Comparison of ENCODE assay signal across 8 cellular contexts in genomic region chrX:16436348-16437188, GRCh38.
A peak's percentile ranks its signal among the peaks of the same experiment; 100 is the strongest.
DNase-seq lines count a peak whose midpoint lies in the region; ATAC-seq and TF ChIP-seq lines count a peak whose summit lies in the region.

No MANE protein-coding gene starts in this region.

- TF ChIP-seq CTCF in SK-N-SH (IDR thresholded peaks at IDR 0.05) (peak; percentile 83), psoas muscle (IDR thresholded peaks at IDR 0.05) (peak; percentile 61)

- no peak overlapping the region for H3K9ac ChIP-seq in SK-N-SH

- H3K9me3 Mint-ChIP-seq in activated naive CD4-positive, alpha-beta T cell treated with anti-CD3 and anti-CD28 coated beads for 36 hours = no peaks in the 10 kb centered on the region

- no peak overlapping the region for H3K4me3 ChIP-seq in SK-N-SH (ENCODE audit: low read depth in 2 of 2, low read length in 1 of 2)
- H3K4me3 ChIP-seq in psoas muscle = no peak overlapping the region
- no peak overlapping the region for H3K4me3 ChIP-seq in aorta (ENCODE audit: low read length in 2 of 2)

- no peaks in the 10 kb centered on the region for H3K27me3 ChIP-seq in SK-N-SH (ENCODE audit: insufficient read depth)
- peaks cover 0 to 4% (median 0%) of the 10 kb centered on the region in 3 donors for H3K27me3 ChIP-seq in psoas muscle (ENCODE audit: insufficient read depth in 3 of 3, low read length in 2 of 3)
- no peaks in the 10 kb centered on the region for H3K27me3 ChIP-seq in aorta (ENCODE audit: control insufficient read depth in 1 of 2, insufficient read depth in 2 of 2, low read length in 1 of 2)

- H4K20me1 ChIP-seq in SK-N-SH (ENCODE audit: insufficient read depth) = no peaks in the 10 kb centered on the region

- H3K79me2 ChIP-seq in SK-N-SH (ENCODE audit: insufficient read depth) = no peaks in the 10 kb centered on the region

- no peaks in the 10 kb centered on the region for H3K27me3 Mint-ChIP-seq in activated naive CD4-positive, alpha-beta T cell treated with anti-CD3 and anti-CD28 coated beads for 36 hours (ENCODE audit: low read depth)

- no peaks in the 10 kb centered on the region for H3K36me3 Mint-ChIP-seq in activated naive CD4-positive, alpha-beta T cell treated with anti-CD3 and anti-CD28 coated beads for 36 hours (ENCODE audit: low read depth)

- no peak for TF ChIP-seq EP300 in SK-N-SH (IDR thresholded peaks at IDR 0.05; ENCODE audit: borderline replicate concordance in 1 of 2, low read depth in 1 of 2, low read length in 1 of 2)

- H3K4me1 ChIP-seq in SK-N-SH (ENCODE audit: control insufficient read depth in 1 of 2, insufficient read depth in 2 of 2, low read depth in 1 of 2, low read length in 1 of 2) = no peaks in the 10 kb centered on the region
- H3K4me1 ChIP-seq in psoas muscle = no peaks in the 10 kb centered on the region
- H3K4me1 ChIP-seq in aorta (ENCODE audit: control insufficient read depth in 1 of 2, insufficient read depth in 2 of 2, low read length in 2 of 2) = no peaks in the 10 kb centered on the region

- H3K27ac ChIP-seq in SK-N-SH (ENCODE audit: low read depth in 2 of 2, low read length in 1 of 2) (no peak overlapping the region), psoas muscle (no peak overlapping the region), aorta (ENCODE audit: low read depth in 1 of 2, low read length in 2 of 2) (no peak overlapping the region)

- H3K27ac Mint-ChIP-seq in activated naive CD4-positive, alpha-beta T cell treated with anti-CD3 and anti-CD28 coated beads for 36 hours = no peak overlapping the region

- peak; percentile 87 to 98 (median 96) for ATAC-seq in psoas muscle
- peak; percentile 86 for ATAC-seq in aorta (ENCODE audit: low FRiP score)

- H3K4me2 ChIP-seq in SK-N-SH = no peak overlapping the region

- peak overlapping the region; percentile 52 for H2AFZ ChIP-seq in SK-N-SH (ENCODE audit: low read depth)

- 28% methylated on average over 11 of the region's 12 CpGs for WGBS in SK-N-SH (ENCODE audit: low lambda C conversion rate)
- WGBS in psoas muscle, 3 donors = 21 to 39% (median 24%) methylated on average over 12 of the region's 12 CpGs
- 5 to 13% methylated on average over 12 of the region's 12 CpGs for WGBS in aorta, 2 donors

- CTCF ChIA-PET in SK-N-SH (lab: Yijun Ruan, JAX) = interaction anchor here (0.6 to 2.1 kb wide), 42 partner anchors 9 to 1137 kb away, joined by 3 to 17 read pairs (median 4); partner anchors contain the start of gene GRPR
- CTCF ChIA-PET in activated naive CD4-positive, alpha-beta T cell treated with anti-CD3 and anti-CD28 coated beads for 36 hours (lab: Charles Lee) = interaction anchor here (0.6 to 1.7 kb wide), 16 partner anchors 8 to 259 kb away, joined by 3 to 12 read pairs (median 5); no protein-coding TSS in a partner anchor

- H3K9me2 ChIP-seq in SK-N-SH = no peaks in the 10 kb centered on the region

- intact Hi-C loops in activated naive CD4-positive, alpha-beta T cell treated with anti-CD3 and anti-CD28 coated beads for 36 hours (cut with micrococcal nuclease) = loop anchor here (1.0 to 10.0 kb wide), 6 partner anchors 9 to 752 kb away; partner anchors contain the start of gene GRPR
- intact Hi-C loops in head of caudate nucleus (cut with DNase I) (no loop called here), psoas muscle (cut with DNase I) (loop anchor here (2.0 to 10.0 kb wide), 2 partner anchors 228 to 234 kb away; no protein-coding TSS in a partner anchor), aorta (cut with DNase I) (loop anchor here (10.0 kb wide), 2 partner anchors 228 to 248 kb away; no protein-coding TSS in a partner anchor)

- H3K9me3 ChIP-seq in SK-N-SH (no peaks in the 10 kb centered on the region), psoas muscle (no peaks in the 10 kb centered on the region), aorta (ENCODE audit: control insufficient read depth, low read length) (no peaks in the 10 kb centered on the region)

- H3K4me3 Mint-ChIP-seq in activated naive CD4-positive, alpha-beta T cell treated with anti-CD3 and anti-CD28 coated beads for 36 hours = no peak overlapping the region

- POLR2A ChIA-PET in SK-N-SH (lab: Yijun Ruan, JAX) = no interaction called here

- peaks cover 11% of the 10 kb centered on the region for H3K4me1 Mint-ChIP-seq in activated naive CD4-positive, alpha-beta T cell treated with anti-CD3 and anti-CD28 coated beads for 36 hours (ENCODE audit: low read depth)

- peak; percentile 74 for TF ChIP-seq RAD21 in SK-N-SH (IDR thresholded peaks at IDR 0.05; ENCODE audit: low read length)

- no peaks in the 10 kb centered on the region for H3F3A ChIP-seq in SK-N-SH (replicated peaks; ENCODE audit: insufficient read depth)

- H3K36me3 ChIP-seq in SK-N-SH (replicated peaks in 1 of 2; ENCODE audit: control insufficient read depth in 1 of 2, insufficient read depth in 2 of 2, low read length in 1 of 2) (no peaks in the 10 kb centered on the region), psoas muscle (ENCODE audit: insufficient read depth in 1 of 2, low read depth in 1 of 2) (no peaks in the 10 kb centered on the region), aorta (ENCODE audit: control insufficient read depth in 1 of 2, insufficient read depth in 2 of 2, low read length in 1 of 2) (no peaks in the 10 kb centered on the region)

- DNase-seq in activated gamma-delta T cell treated with Interleukin-2 at 50 U/mL for 16 hours (peak; percentile 53), activated gamma-delta T cell (lab: John Stamatoyannopoulos, UW) (no peak), Kasumi-1 (lab: John Stamatoyannopoulos, UW) (peak; percentile 45 to 66), SK-N-SH (peak; percentile 55), head of caudate nucleus (peak in 41 of 42 donors; percentile 30 to 88 (median 68)), psoas muscle (peak; percentile 62 to 76), aorta (peak; percentile 80 to 86)
- DNase-seq in activated naive CD4-positive, alpha-beta T cell treated with anti-CD3 and anti-CD28 coated beads for 36 hours = peak; percentile 84

TF ChIP-seq in SK-N-SH, 30 proteins besides CTCF, POLR2A, EP300 and RAD21:
- TF ChIP-seq SMC3 (IDR thresholded peaks at IDR 0.05; ENCODE audit: low read depth, low read length) = peak; percentile 84
- TF ChIP-seq YY1 (IDR thresholded peaks at IDR 0.05; ENCODE audit: low read depth) = peak; percentile 66; the same call in 1 of the 2 replicates
- TF ChIP-seq USF1 (IDR thresholded peaks at IDR 0.05; ENCODE audit: borderline replicate concordance, low read depth) = no peak
TF ChIP-seq in SK-N-SH: peak in this region for 2.
